ENCODE assay signal across 18 cellular contexts in genomic region chr5:9201761-9202160, GRCh38.
DNase-seq lines count a peak whose midpoint lies in the region; ATAC-seq and TF ChIP-seq lines count a peak whose summit lies in the region.
"Had no signal": no experiment of that assay in that cellular context is flagged by ENCODE, and none has a peak within 500 bp of the region (broad histone marks: within the 10 kb centered on the region; RNA-seq: fewer than 3 reads in every experiment).

No MANE protein-coding gene starts in this region.

- H4K5ac ChIP-seq in IMR-90 (ENCODE audit: low read depth, low read length): no peak overlapping the region

- no peak overlapping the region for H3K14ac ChIP-seq in IMR-90 (replicated peaks; ENCODE audit: low read depth, low read length)

- in situ Hi-C loops in IMR-90 (cut with MboI; ENCODE audit: low sequenced_read_pairs): loop anchor here (10.0 kb wide), 2 partner anchors 857 to 1277 kb away; no protein-coding TSS in a partner anchor

- TF ChIP-seq CTCF in IMR-90 (conservative IDR thresholded peaks at IDR 0.05; ENCODE audit: low read depth, low read length) (no peak), fibroblast of mammary gland (conservative IDR thresholded peaks at IDR 0.05; ENCODE audit: control insufficient read depth, insufficient read depth, low read depth, low read length) (no peak)

- H2BK15ac ChIP-seq in IMR-90 (ENCODE audit: low read depth, low read length): no peak overlapping the region

- H3K79me1 ChIP-seq in IMR-90 (ENCODE audit: low read depth in 1 of 2, low read length in 2 of 2): peaks cover 3 to 22% of the 10 kb centered on the region in 2 experiments; a peak in 2 of 4 replicates

- no peak overlapping the region for H3K18ac ChIP-seq in IMR-90 (ENCODE audit: low read depth, low read length)

- DNase-seq in ELR (ENCODE audit: low read depth) (peak; percentile 46), IMR-90 (peak; percentile 80), fibroblast of mammary gland (ENCODE audit: low read depth) (peak; percentile 10), occipital lobe (lab: John Stamatoyannopoulos, UW) (no peak), left lobe of liver (ENCODE audit: low spot score) (no peak)
- DNase-seq in stimulated activated CD4-positive, alpha-beta T cell treated with anti-CD3 and anti-CD28 coated beads, Interleukin-4, amount 100 ng/mL, for 24 hours: no peak
- DNase-seq: Caco-2; CD4-positive, CD25-positive, alpha-beta regulatory T cell; CD8-positive, alpha-beta T cell; DMS153; DND-41; GDM1; H9 had no signal

- no peak overlapping the region for H3K4ac ChIP-seq in IMR-90 (ENCODE audit: low read depth, low read length)

- no peak for TF ChIP-seq POLR2A in IMR-90 (IDR thresholded peaks at IDR 0.05; ENCODE audit: low read depth, low read length)

- H3K27me3 ChIP-seq in IMR-90 (ENCODE audit: control insufficient read depth, insufficient read depth, low read length): no peaks in the 10 kb centered on the region
- H3K27me3 ChIP-seq: BLaER1 had no signal

- no TSS peak for BruUV-seq in IMR-90 (replicated peaks; lab: Mats Ljungman, UMichigan)

- intact Hi-C loops in IMR-90 (cut with micrococcal nuclease): loop anchor here (10.0 kb wide), 2 partner anchors 747 to 857 kb away; no protein-coding TSS in a partner anchor

- 100% methylated on average over 1 of the region's 6 CpGs; no CpG with 5 or more reads in 1 of the 2 experiments for WGBS in IMR-90 (ENCODE audit: extremely low coverage in 2 of 2, insufficient read length in 1 of 2), 2 experiments

- no peak overlapping the region for H2AK9ac ChIP-seq in IMR-90 (replicated peaks; ENCODE audit: low read depth, low read length, poor library complexity)

- dilution Hi-C loops in IMR-90 (cut with HindIII; ENCODE audit: low sequenced_read_pairs, unreplicated experiment): no loop called here

- ATAC-seq in IMR-90 (ENCODE audit: low read depth) (no peak), left lobe of liver (no peak)
- ATAC-seq: CD8-positive, alpha-beta T cell; GM12878; GM23338 had no signal

- POLR2A ChIA-PET in IMR-90 (lab: Charles Lee; ENCODE audit: unreplicated experiment): no interaction called here

- peaks cover 4% of the 10 kb centered on the region; the same call in 1 of the 2 replicates for H3K4me1 ChIP-seq in IMR-90 (ENCODE audit: control insufficient read depth, insufficient read depth, low read length)
- H3K4me1 ChIP-seq: BLaER1 had no signal

- no peak for TF ChIP-seq RAD21 in IMR-90 (IDR thresholded peaks at IDR 0.05; ENCODE audit: low read length)

- no peak overlapping the region for H2BK20ac ChIP-seq in IMR-90 (ENCODE audit: low read depth, low read length)

- H4K20me1 ChIP-seq in IMR-90 (ENCODE audit: insufficient read depth, low read length): no peaks in the 10 kb centered on the region
- H4K20me1 ChIP-seq: BLaER1 had no signal

- H3K36me3 ChIP-seq in IMR-90 (ENCODE audit: control insufficient read depth, insufficient read depth, low read length): peaks cover 6% of the 10 kb centered on the region
- H3K36me3 ChIP-seq: BLaER1 had no signal

- no peak overlapping the region for H3K27ac ChIP-seq in IMR-90 (ENCODE audit: insufficient read depth, low read length)
- H3K27ac ChIP-seq: 22Rv1, BLaER1, C4-2B had no signal

- H3K56ac ChIP-seq in IMR-90 (ENCODE audit: extremely low read depth, insufficient read depth, low read length): no peak overlapping the region

- no peak overlapping the region for H3K4me3 ChIP-seq in IMR-90 (ENCODE audit: insufficient read depth, low read depth, low read length)
- no peak overlapping the region for H3K4me3 ChIP-seq in fibroblast of mammary gland (ENCODE audit: control insufficient read depth, low read depth, low read length)
- H3K4me3 ChIP-seq: BLaER1, GM12878, GM23338 had no signal

- H3K4me2 ChIP-seq in IMR-90 (ENCODE audit: low read depth, low read length): no peak overlapping the region
- H3K4me2 ChIP-seq: BLaER1, GM23338 had no signal

- H2AFZ ChIP-seq in IMR-90 (replicated peaks; ENCODE audit: low read length, poor library complexity): no peak overlapping the region
- H2AFZ ChIP-seq: GM23338 had no signal

- H3K9ac ChIP-seq in IMR-90 (ENCODE audit: low read depth, low read length): no peak overlapping the region
- H3K9ac ChIP-seq: BLaER1 had no signal

- H3K9me3 ChIP-seq in IMR-90 (ENCODE audit: control insufficient read depth, insufficient read depth, low read length): peaks cover 2% of the 10 kb centered on the region; the same call in 1 of the 2 replicates
- H3K9me3 ChIP-seq: Caco-2 had no signal

- H2BK5ac ChIP-seq in IMR-90 (ENCODE audit: low read depth, low read length, poor library complexity, severe bottlenecking): no peak overlapping the region

- no peak overlapping the region for H4K91ac ChIP-seq in IMR-90 (ENCODE audit: insufficient read depth, low read depth, low read length)

- CTCF ChIA-PET in IMR-90 (lab: Yijun Ruan, JAX): no interaction called here

- no peak overlapping the region for H3K23ac ChIP-seq in IMR-90 (ENCODE audit: low read depth, low read length)

- H4K8ac ChIP-seq in IMR-90 (ENCODE audit: low read depth in 2 of 2, low read length in 2 of 2): no peak overlapping the region

- peaks cover 13% of the 10 kb centered on the region for H3K9me1 ChIP-seq in IMR-90 (ENCODE audit: insufficient read depth, low read length)

- H2BK120ac ChIP-seq in IMR-90 (ENCODE audit: low read depth, low read length): no peak overlapping the region

- H2AK5ac ChIP-seq in IMR-90 (ENCODE audit: low read depth, low read length): no peak overlapping the region

TF ChIP-seq in IMR-90, 13 proteins besides CTCF, POLR2A, EP300 and RAD21:
- TF ChIP-seq ELK1 (IDR thresholded peaks at IDR 0.05; ENCODE audit: borderline replicate concordance, low read depth, low read length) (no peak), SMC3 (IDR thresholded peaks at IDR 0.05; ENCODE audit: low read depth, low read length) (no peak), CEBPB (IDR thresholded peaks at IDR 0.05; ENCODE audit: low read depth, low read length) (no peak), FOS (IDR thresholded peaks at IDR 0.05; ENCODE audit: low read depth, low read length) (no peak), MAZ (IDR thresholded peaks at IDR 0.05; ENCODE audit: borderline replicate concordance, low read depth, low read length) (no peak), MXI1 (IDR thresholded peaks at IDR 0.05; ENCODE audit: borderline replicate concordance, low read depth, low read length) (no peak)

Comparison
In these comparisons a context has a peak if more than half of its experiments do, and no peak if none do; other contexts are left out.
1. DNase-seq: peak in ELR (single experiment), IMR-90 (single experiment) and fibroblast of mammary gland (single experiment); none in stimulated activated CD4-positive, alpha-beta T cell treated with anti-CD3 and anti-CD28 coated beads, Interleukin-4, amount 100 ng/mL, for 24 hours (single experiment), occipital lobe (single experiment) and left lobe of liver (single experiment).